Comparison of ENCODE assay signal across 9 cellular contexts in the genomic region with DNA sequence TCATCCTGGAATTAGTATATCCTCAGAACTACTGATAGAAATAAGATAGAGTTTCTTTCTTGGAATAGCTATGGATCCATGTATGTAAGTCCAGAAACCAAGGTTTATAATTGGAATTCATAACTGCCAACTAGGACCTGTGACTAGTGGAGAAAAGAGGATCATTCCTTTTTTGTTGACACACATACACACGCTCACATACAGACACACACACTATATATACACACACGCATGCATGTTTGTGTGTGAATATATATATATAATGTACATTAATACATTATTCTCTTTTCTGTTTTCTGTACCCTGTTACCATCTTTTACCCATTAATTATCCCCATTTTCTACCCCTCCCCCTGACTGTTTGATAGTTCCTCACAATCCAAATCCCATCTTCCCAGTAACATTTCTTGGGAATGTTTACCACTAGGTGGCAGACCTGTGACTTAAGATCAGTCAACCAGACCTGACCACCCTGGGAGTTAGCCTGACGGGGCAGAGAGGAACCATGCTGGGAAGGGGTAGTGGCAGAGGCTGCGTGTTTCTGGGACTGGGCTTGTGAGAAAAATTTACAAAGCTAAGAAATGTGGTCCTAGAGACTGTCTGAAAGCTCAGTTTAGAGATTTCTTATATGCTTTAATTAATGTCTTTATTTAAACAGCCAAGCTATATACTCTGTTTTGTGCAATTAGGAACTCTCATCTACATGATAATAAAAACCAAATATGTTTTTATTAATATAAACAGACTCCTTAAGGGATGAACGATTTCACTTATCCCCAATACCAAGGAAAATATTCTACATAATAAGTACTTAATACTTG.
DNase-seq lines count a peak whose midpoint lies in the region; ATAC-seq, FAIRE-seq and TF ChIP-seq lines count a peak whose summit lies in the region.
"Had no signal": no experiment of that assay in that cellular context is flagged by ENCODE, and none has a peak within 500 bp of the region (broad histone marks: within the 10 kb centered on the region; RNA-seq: fewer than 3 reads in every experiment).

No MANE protein-coding gene starts in this region.

- peak; percentile 10 to 65 (median 52) for DNase-seq in NCI-H1417 (lab: John Stamatoyannopoulos, UW)
- no peak for DNase-seq in NCI-H1417 treated with DMSO at 0.1 percent for 48 hours (lab: John Stamatoyannopoulos, UW)
- DNase-seq in NCI-H510A treated with DMSO at 0.1 percent for 48 hours (lab: John Stamatoyannopoulos, UW), result peak; percentile 19
- peak; percentile 58 for DNase-seq in bronchial epithelial cell (ENCODE audit: low read depth)
- peak in 1 of 2 donors; percentile 7 for DNase-seq in left colon
- no peak for DNase-seq in activated T-helper 1 cell treated with anti-CD3 and anti-CD28 coated beads, Interleukin-12 subunit alpha, Interleukin-12 subunit beta, Interleukin-2, Interleukin-4 antibody, amounts not matched to agents 30 ng/mL and 10 ng/mL and 1 ng/mL, durations not matched to agents 14 hours and 24 hours and 36 hours (ENCODE audit: low spot score)
- DNase-seq in NK-92 (lab: John Stamatoyannopoulos, UW; ENCODE audit: unreplicated experiment), result no peak

- no peaks in the 10 kb centered on the region for H3K36me3 Mint-ChIP-seq in activated T-helper 1 cell treated with anti-CD3 and anti-CD28 coated beads, Interleukin-12 subunit alpha, Interleukin-12 subunit beta, Interleukin-2, Interleukin-4 antibody, amounts not matched to agents 30 ng/mL and 10 ng/mL and 1 ng/mL, durations not matched to agents 14 hours and 24 hours and 36 hours (ENCODE audit: low read depth)

- H3K9me3 Mint-ChIP-seq in activated T-helper 1 cell treated with anti-CD3 and anti-CD28 coated beads, Interleukin-12 subunit alpha, Interleukin-12 subunit beta, Interleukin-2, Interleukin-4 antibody, amounts not matched to agents 30 ng/mL and 10 ng/mL and 1 ng/mL, durations not matched to agents 14 hours and 24 hours and 36 hours, result no peaks in the 10 kb centered on the region

- no peak overlapping the region for H3K27ac Mint-ChIP-seq in activated T-helper 1 cell treated with anti-CD3 and anti-CD28 coated beads, Interleukin-12 subunit alpha, Interleukin-12 subunit beta, Interleukin-2, Interleukin-4 antibody, amounts not matched to agents 30 ng/mL and 10 ng/mL and 1 ng/mL, durations not matched to agents 14 hours and 24 hours and 36 hours

- ATAC-seq in HG02884 (IDR thresholded peaks at IDR 0.05; ENCODE audit: unreplicated experiment) (peak; percentile 58), left colon (peak; percentile 55)

- H3K27me3 ChIP-seq in bronchial epithelial cell (ENCODE audit: control insufficient read depth, insufficient read depth, low read length), result no peaks in the 10 kb centered on the region

- no peak overlapping the region for H3K4me3 ChIP-seq in bronchial epithelial cell (ENCODE audit: low read depth, low read length)

- FAIRE-seq in bronchial epithelial cell (lab: Jason Lieb, UNC), result no peak
- FAIRE-seq: A204.1 had no signal

- no peaks in the 10 kb centered on the region for H3K27me3 Mint-ChIP-seq in activated T-helper 1 cell treated with anti-CD3 and anti-CD28 coated beads, Interleukin-12 subunit alpha, Interleukin-12 subunit beta, Interleukin-2, Interleukin-4 antibody, amounts not matched to agents 30 ng/mL and 10 ng/mL and 1 ng/mL, durations not matched to agents 14 hours and 24 hours and 36 hours (ENCODE audit: insufficient read depth)

- TF ChIP-seq CTCF in bronchial epithelial cell (IDR thresholded peaks at IDR 0.05; ENCODE audit: insufficient read depth, low read length, severe bottlenecking), result peak; percentile 58

- H3K4me1 Mint-ChIP-seq in activated T-helper 1 cell treated with anti-CD3 and anti-CD28 coated beads, Interleukin-12 subunit alpha, Interleukin-12 subunit beta, Interleukin-2, Interleukin-4 antibody, amounts not matched to agents 30 ng/mL and 10 ng/mL and 1 ng/mL, durations not matched to agents 14 hours and 24 hours and 36 hours (ENCODE audit: low read depth), result no peaks in the 10 kb centered on the region

- H3K36me3 ChIP-seq in bronchial epithelial cell (ENCODE audit: control insufficient read depth, insufficient read depth, low read length), result no peaks in the 10 kb centered on the region

- H3K4me3 Mint-ChIP-seq in activated T-helper 1 cell treated with anti-CD3 and anti-CD28 coated beads, Interleukin-12 subunit alpha, Interleukin-12 subunit beta, Interleukin-2, Interleukin-4 antibody, amounts not matched to agents 30 ng/mL and 10 ng/mL and 1 ng/mL, durations not matched to agents 14 hours and 24 hours and 36 hours, result no peak overlapping the region

- intact Hi-C loops in left colon (cut with DNase I, micrococcal nuclease), result loop anchor here in 1 of 2 donors (10.0 kb wide), 1 partner anchor 174 kb away; no protein-coding TSS in a partner anchor
- intact Hi-C loops in activated T-helper 1 cell treated with anti-CD3 and anti-CD28 coated beads, Interleukin-12 subunit alpha, Interleukin-12 subunit beta, Interleukin-2, Interleukin-4 antibody, amounts not matched to agents 30 ng/mL and 10 ng/mL and 1 ng/mL, durations not matched to agents 14 hours and 24 hours and 36 hours (cut with micrococcal nuclease), result no loop called here

Comparison
In these comparisons a context has a peak if more than half of its experiments do, and no peak if none do; other contexts are left out.
1. DNase-seq: peak in NCI-H1417 (3 of 3), NCI-H510A treated with DMSO at 0.1 percent for 48 hours (single experiment) and bronchial epithelial cell (single experiment); none in NCI-H1417 treated with DMSO at 0.1 percent for 48 hours (single experiment), activated T-helper 1 cell treated with anti-CD3 and anti-CD28 coated beads, Interleukin-12 subunit alpha, Interleukin-12 subunit beta, Interleukin-2, Interleukin-4 antibody, amounts not matched to agents 30 ng/mL and 10 ng/mL and 1 ng/mL, durations not matched to agents 14 hours and 24 hours and 36 hours (single experiment) and NK-92 (single experiment).